ENCODE assay signal across 23 cellular contexts in the genomic region with DNA sequence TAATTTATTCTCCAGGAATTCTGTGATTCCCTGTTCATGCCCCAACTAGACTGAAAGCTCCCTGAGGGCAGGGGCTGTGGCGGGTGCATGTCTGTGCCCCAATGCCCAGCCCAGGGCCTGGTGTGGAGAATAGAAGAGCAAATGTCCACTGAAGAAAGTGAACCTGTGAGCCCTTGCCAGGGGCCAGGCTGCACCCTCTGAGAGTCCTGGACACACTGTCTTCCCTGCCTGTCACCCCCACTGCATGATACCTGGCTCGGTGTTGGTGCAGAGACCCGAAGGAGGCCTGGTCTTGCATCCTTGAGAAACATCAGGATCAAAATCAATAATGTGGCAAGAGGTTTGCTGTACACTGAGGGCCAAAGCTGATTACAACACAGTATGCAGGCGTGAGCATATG.
A peak's percentile ranks its signal among the peaks of the same experiment; 100 is the strongest.
DNase-seq lines count a peak whose midpoint lies in the region; ATAC-seq and TF ChIP-seq lines count a peak whose summit lies in the region.
"Had no signal": no experiment of that assay in that cellular context is flagged by ENCODE, and none has a peak within 500 bp of the region (broad histone marks: within the 10 kb centered on the region; RNA-seq: fewer than 3 reads in every experiment).

No MANE protein-coding gene starts in this region.

- ATAC-seq in CD8-positive, alpha-beta T cell: no peak
- ATAC-seq in activated CD8-positive, alpha-beta T cell treated with anti-CD3 and anti-CD28 coated beads, Interleukin-2, amount 10 ng/mL, durations not matched to agents 7 days and 5 days: no peak
- ATAC-seq in lower lobe of right lung (no peak), GM21737 (IDR thresholded peaks at IDR 0.05; ENCODE audit: unreplicated experiment) (no peak)
- ATAC-seq: stimulated activated naive B cell treated with anti-CD40 and anti-IgM and Interleukin-4, amounts not matched to agents 10 μg/mL and 1 μg/mL and 100 μg/mL, for 72 hours had no signal

- POLR2A ChIA-PET in CD8-positive, alpha-beta T cell (lab: Charles Lee): interaction anchor here (1.0 to 4.5 kb wide), 2 partner anchors 14 to 19 kb away, joined by 3 to 27 read pairs; no protein-coding TSS in a partner anchor
- POLR2A ChIA-PET in activated CD8-positive, alpha-beta T cell treated with anti-CD3 and anti-CD28 coated beads, Interleukin-2, amount 10 ng/mL, durations not matched to agents 7 days and 5 days (lab: Charles Lee): interaction anchor here (0.6 to 12.1 kb wide), 5 partner anchors 9 to 34 kb away, joined by 3 to 106 read pairs (median 8); no protein-coding TSS in a partner anchor
- POLR2A ChIA-PET in GM10248 (lab: Yijun Ruan, JAX): no interaction called here

- no peaks in the 10 kb centered on the region for H3K27me3 Mint-ChIP-seq in activated T-cell treated with anti-CD3 and anti-CD28 coated beads, Interleukin-2, amount 50 U/mL, for 24 hours
- H3K27me3 Mint-ChIP-seq in CD8-positive, alpha-beta T cell (ENCODE audit: low read depth): no peaks in the 10 kb centered on the region
- H3K27me3 Mint-ChIP-seq in activated CD8-positive, alpha-beta T cell treated with anti-CD3 and anti-CD28 coated beads, Interleukin-2, amount 10 ng/mL, durations not matched to agents 7 days and 5 days (ENCODE audit: low read depth): no peaks in the 10 kb centered on the region
- H3K27me3 Mint-ChIP-seq: memory B cell; stimulated activated naive B cell treated with anti-CD40 and anti-IgM and Interleukin-4, amounts not matched to agents 10 μg/mL and 1 μg/mL and 100 μg/mL, for 72 hours had no signal

- H3K27me3 ChIP-seq in CD8-positive, alpha-beta T cell (ENCODE audit: insufficient read depth, low read length): no peaks in the 10 kb centered on the region
- no peaks in the 10 kb centered on the region for H3K27me3 ChIP-seq in lower lobe of right lung (ENCODE audit: low read depth)
- H3K27me3 ChIP-seq: ascending aorta, SJSA1, uterus had no signal

- no peak for DNase-seq in activated T-cell treated with anti-CD3 and anti-CD28 coated beads, Interleukin-2, amount 50 U/mL, for 24 hours
- no peak for DNase-seq in activated T-cell treated with anti-CD3 and anti-CD28 coated beads, Interleukin-2, amount 50 U/mL, for 1 hour
- no peak for DNase-seq in CD8-positive, alpha-beta T cell
- DNase-seq in activated CD8-positive, alpha-beta T cell treated with anti-CD3 and anti-CD28 coated beads, Interleukin-2, amount 10 ng/mL, durations not matched to agents 7 days and 5 days: no peak
- peak; percentile 37 for DNase-seq in lower lobe of right lung
- DNase-seq in GM10248 (ENCODE audit: extremely low spot score): no peak
- no peak for DNase-seq in stimulated activated CD4-positive, alpha-beta T cell treated with anti-CD3 and anti-CD28 coated beads, Interleukin-4, amount 100 ng/mL, for 1 hour
- DNase-seq: activated naive CD4-positive, alpha-beta T cell; C1 segment of cervical spinal cord; caudate nucleus; HCEC 1CT; Karpas-422; NCI-H1048; NCI-H187; NCI-H69; small intestine; stimulated activated naive B cell treated with anti-CD40 and anti-IgM and Interleukin-4, amounts not matched to agents 10 μg/mL and 1 μg/mL and 100 μg/mL, for 72 hours; uterus had no signal

- H3K36me3 ChIP-seq in CD8-positive, alpha-beta T cell (ENCODE audit: insufficient read depth, low read length): no peaks in the 10 kb centered on the region
- no peaks in the 10 kb centered on the region for H3K36me3 ChIP-seq in lower lobe of right lung
- H3K36me3 ChIP-seq: ascending aorta, SJSA1, thoracic aorta, uterus had no signal

- H3K9me3 ChIP-seq in CD8-positive, alpha-beta T cell (ENCODE audit: low read length): no peaks in the 10 kb centered on the region
- H3K9me3 ChIP-seq in lower lobe of right lung: no peaks in the 10 kb centered on the region
- H3K9me3 ChIP-seq: ascending aorta, SJSA1, thoracic aorta, uterus had no signal

- H3K27ac Mint-ChIP-seq in activated T-cell treated with anti-CD3 and anti-CD28 coated beads, Interleukin-2, amount 50 U/mL, for 24 hours: peak overlapping the region; percentile 32
- H3K27ac Mint-ChIP-seq in CD8-positive, alpha-beta T cell: peak overlapping the region; percentile 89
- H3K27ac Mint-ChIP-seq in activated CD8-positive, alpha-beta T cell treated with anti-CD3 and anti-CD28 coated beads, Interleukin-2, amount 10 ng/mL, durations not matched to agents 7 days and 5 days: peak overlapping the region; percentile 88
- H3K27ac Mint-ChIP-seq: memory B cell had no signal

- peaks cover 9% of the 10 kb centered on the region for H3K9me3 Mint-ChIP-seq in activated T-cell treated with anti-CD3 and anti-CD28 coated beads, Interleukin-2, amount 50 U/mL, for 24 hours
- H3K9me3 Mint-ChIP-seq in CD8-positive, alpha-beta T cell: no peaks in the 10 kb centered on the region
- no peaks in the 10 kb centered on the region for H3K9me3 Mint-ChIP-seq in activated CD8-positive, alpha-beta T cell treated with anti-CD3 and anti-CD28 coated beads, Interleukin-2, amount 10 ng/mL, durations not matched to agents 7 days and 5 days (ENCODE audit: insufficient read depth)
- H3K9me3 Mint-ChIP-seq: memory B cell had no signal

- H3K4me3 ChIP-seq in CD8-positive, alpha-beta T cell (ENCODE audit: low read depth, low read length): no peak overlapping the region
- no peak overlapping the region for H3K4me3 ChIP-seq in lower lobe of right lung
- H3K4me3 ChIP-seq: ascending aorta, SJSA1, thoracic aorta, uterus had no signal

- peaks cover 71% of the 10 kb centered on the region for H3K4me1 ChIP-seq in CD8-positive, alpha-beta T cell (ENCODE audit: insufficient read depth, low read length)
- H3K4me1 ChIP-seq in lower lobe of right lung: no peaks in the 10 kb centered on the region
- H3K4me1 ChIP-seq: ascending aorta, SJSA1, uterus had no signal

- H3K4me1 Mint-ChIP-seq in activated T-cell treated with anti-CD3 and anti-CD28 coated beads, Interleukin-2, amount 50 U/mL, for 24 hours (ENCODE audit: low read depth): peaks cover 84% of the 10 kb centered on the region
- peaks cover 88% of the 10 kb centered on the region for H3K4me1 Mint-ChIP-seq in CD8-positive, alpha-beta T cell (ENCODE audit: low read depth)
- peaks cover 89% of the 10 kb centered on the region for H3K4me1 Mint-ChIP-seq in activated CD8-positive, alpha-beta T cell treated with anti-CD3 and anti-CD28 coated beads, Interleukin-2, amount 10 ng/mL, durations not matched to agents 7 days and 5 days (ENCODE audit: low read depth)

- H3K4me3 Mint-ChIP-seq in activated T-cell treated with anti-CD3 and anti-CD28 coated beads, Interleukin-2, amount 50 U/mL, for 24 hours: no peak overlapping the region
- no peak overlapping the region for H3K4me3 Mint-ChIP-seq in CD8-positive, alpha-beta T cell
- no peak overlapping the region for H3K4me3 Mint-ChIP-seq in activated CD8-positive, alpha-beta T cell treated with anti-CD3 and anti-CD28 coated beads, Interleukin-2, amount 10 ng/mL, durations not matched to agents 7 days and 5 days
- H3K4me3 Mint-ChIP-seq: memory B cell; stimulated activated naive B cell treated with anti-CD40 and anti-IgM and Interleukin-4, amounts not matched to agents 10 μg/mL and 1 μg/mL and 100 μg/mL, for 72 hours had no signal

- intact Hi-C loops in CD8-positive, alpha-beta T cell (cut with DNase I, micrococcal nuclease): no loop called here
- intact Hi-C loops in lower lobe of right lung (cut with DNase I): no loop called here

- no peak for TF ChIP-seq CTCF in CD8-positive, alpha-beta T cell (IDR thresholded peaks at IDR 0.05)
- TF ChIP-seq CTCF in lower lobe of right lung (IDR thresholded peaks at IDR 0.05) (no peak), GM10248 (IDR thresholded peaks at IDR 0.05; ENCODE audit: control extremely low read depth, extremely low read depth, low read depth, missing control alignments) (no peak)

- CTCF ChIA-PET in CD8-positive, alpha-beta T cell (lab: Charles Lee): interaction anchor here (1.3 to 11.3 kb wide), 4 partner anchors 9 to 37 kb away, joined by 3 to 115 read pairs (median 6); no protein-coding TSS in a partner anchor
- CTCF ChIA-PET in activated CD8-positive, alpha-beta T cell treated with anti-CD3 and anti-CD28 coated beads, Interleukin-2, amount 10 ng/mL, durations not matched to agents 7 days and 5 days (lab: Charles Lee): interaction anchor here (1.0 to 12.4 kb wide), 6 partner anchors 10 to 36 kb away, joined by 3 to 136 read pairs (median 6); no protein-coding TSS in a partner anchor
- CTCF ChIA-PET in GM10248 (lab: Yijun Ruan, JAX): interaction anchor here (0.7 to 1.7 kb wide), 2 partner anchors 37 kb away, joined by 3 to 4 read pairs; no protein-coding TSS in a partner anchor

- peaks cover 9% of the 10 kb centered on the region for H3K36me3 Mint-ChIP-seq in activated T-cell treated with anti-CD3 and anti-CD28 coated beads, Interleukin-2, amount 50 U/mL, for 24 hours (ENCODE audit: low read depth)
- no peaks in the 10 kb centered on the region for H3K36me3 Mint-ChIP-seq in CD8-positive, alpha-beta T cell
- H3K36me3 Mint-ChIP-seq in activated CD8-positive, alpha-beta T cell treated with anti-CD3 and anti-CD28 coated beads, Interleukin-2, amount 10 ng/mL, durations not matched to agents 7 days and 5 days (ENCODE audit: low read depth): peaks cover 20% of the 10 kb centered on the region
- H3K36me3 Mint-ChIP-seq: memory B cell had no signal

- no peak overlapping the region for H3K27ac ChIP-seq in CD8-positive, alpha-beta T cell (ENCODE audit: low read depth, low read length)
- no peak overlapping the region for H3K27ac ChIP-seq in lower lobe of right lung
- H3K27ac ChIP-seq: ascending aorta, SJSA1, thoracic aorta, uterus had no signal

Comparison
In these comparisons a context has a peak if more than half of its experiments do, and no peak if none do; other contexts are left out.
1. H3K27ac Mint-ChIP-seq: peak in every context shown above with its lines; median percentile 89 in CD8-positive, alpha-beta T cell; 88 in activated CD8-positive, alpha-beta T cell treated with anti-CD3 and anti-CD28 coated beads, Interleukin-2, amount 10 ng/mL, durations not matched to agents 7 days and 5 days; 32 in activated T-cell treated with anti-CD3 and anti-CD28 coated beads, Interleukin-2, amount 50 U/mL, for 24 hours.